Comparison of ENCODE assay signal across 8 cellular contexts in genomic region chr7:36390199-36391090, GRCh38. TPM values are rescaled to one million over a fixed set of nuclear protein-coding genes. Genes with fewer than 3 reads are reported as not detected.
DNase-seq lines count a peak whose midpoint lies in the region; ATAC-seq, FAIRE-seq and TF ChIP-seq lines count a peak whose summit lies in the region.

No MANE protein-coding gene starts in this region.

- H3K79me2 ChIP-seq in H1 (ENCODE audit: control insufficient read depth in 1 of 2, insufficient read depth in 2 of 2, low read length in 2 of 2) (peaks cover 20 to 52% of the 10 kb centered on the region in 2 experiments), mesendoderm (ENCODE audit: control insufficient read depth, insufficient read depth, low read length) (peaks cover 39% of the 10 kb centered on the region)

- peaks cover 40% of the 10 kb centered on the region for H3K36me3 Mint-ChIP-seq in activated CD4-positive, alpha-beta T cell treated with anti-CD3 and anti-CD28 coated beads, Interleukin-2, amount 10 ng/mL, durations not matched to agents 7 days and 5 days (ENCODE audit: low read depth)
- no peaks in the 10 kb centered on the region for H3K36me3 Mint-ChIP-seq in stimulated activated memory B cell treated with anti-CD40 and anti-IgM and Interleukin-4, amounts not matched to agents 10 μg/mL and 1 μg/mL and 100 μg/mL, for 72 hours

- H3K4me1 Mint-ChIP-seq in activated CD4-positive, alpha-beta T cell treated with anti-CD3 and anti-CD28 coated beads, Interleukin-2, amount 10 ng/mL, durations not matched to agents 7 days and 5 days, result peaks cover 43% of the 10 kb centered on the region
- peaks cover 13% of the 10 kb centered on the region for H3K4me1 Mint-ChIP-seq in stimulated activated memory B cell treated with anti-CD40 and anti-IgM and Interleukin-4, amounts not matched to agents 10 μg/mL and 1 μg/mL and 100 μg/mL, for 72 hours

- peak overlapping the region; percentile 82 for H3K4me3 Mint-ChIP-seq in activated CD4-positive, alpha-beta T cell treated with anti-CD3 and anti-CD28 coated beads, Interleukin-2, amount 10 ng/mL, durations not matched to agents 7 days and 5 days
- peak overlapping the region; percentile 76 for H3K4me3 Mint-ChIP-seq in stimulated activated memory B cell treated with anti-CD40 and anti-IgM and Interleukin-4, amounts not matched to agents 10 μg/mL and 1 μg/mL and 100 μg/mL, for 72 hours

- TF ChIP-seq RAD21 in H1 (IDR thresholded peaks at IDR 0.05 in 1 of 2, conservative IDR thresholded peaks at IDR 0.05 in 1 of 2; ENCODE audit: low read depth in 2 of 2, low read length in 2 of 2), result no peak

- H3K18ac ChIP-seq in H1 (ENCODE audit: extremely low read depth, low read length) (peak overlapping the region; percentile 93; the same call in 1 of the 2 replicates), mesendoderm (ENCODE audit: low read length) (peak overlapping the region; percentile 77)

- H3K27ac ChIP-seq in H1 (ENCODE audit: low read depth, low read length) (peak overlapping the region; percentile 80), mesendoderm (ENCODE audit: low read depth, low read length) (peak overlapping the region; percentile 96)

- H3K27me3 ChIP-seq in BJ (ENCODE audit: control insufficient read depth, insufficient read depth, low read length) (no peaks in the 10 kb centered on the region), H1 (replicated peaks in 1 of 4; ENCODE audit: control insufficient read depth in 3 of 4, extremely low read depth in 1 of 4, insufficient read depth in 3 of 4, low read length in 3 of 4) (no peaks in the 10 kb centered on the region), mesendoderm (ENCODE audit: insufficient read depth, low read length, poor library complexity) (no peaks in the 10 kb centered on the region)

- H2BK5ac ChIP-seq in H1 (ENCODE audit: low read depth, low read length), result peak overlapping the region; percentile 97
- H2BK5ac ChIP-seq in mesendoderm (ENCODE audit: low read length), result no peak overlapping the region

- peaks cover 8% of the 10 kb centered on the region for H3K27me3 Mint-ChIP-seq in activated CD4-positive, alpha-beta T cell treated with anti-CD3 and anti-CD28 coated beads, Interleukin-2, amount 10 ng/mL, durations not matched to agents 7 days and 5 days
- peaks cover 17% of the 10 kb centered on the region for H3K27me3 Mint-ChIP-seq in stimulated activated memory B cell treated with anti-CD40 and anti-IgM and Interleukin-4, amounts not matched to agents 10 μg/mL and 1 μg/mL and 100 μg/mL, for 72 hours

- H3K36me3 ChIP-seq in BJ (ENCODE audit: control insufficient read depth, insufficient read depth, low read length) (no peaks in the 10 kb centered on the region), H1 (ENCODE audit: control insufficient read depth in 2 of 4, insufficient read depth in 4 of 4, low read length in 3 of 4) (peaks cover 0 to 3% (median 1%) of the 10 kb centered on the region in 4 experiments; a peak in 2 of 8 replicates), mesendoderm (ENCODE audit: control insufficient read depth, insufficient read depth, low read length) (no peaks in the 10 kb centered on the region)

- no peak overlapping the region for H2BK12ac ChIP-seq in H1 (ENCODE audit: low read depth, low read length)

- H2BK120ac ChIP-seq in H1 (replicated peaks; ENCODE audit: low read depth, low read length) (no peak overlapping the region), mesendoderm (ENCODE audit: low read depth, low read length) (no peak overlapping the region)

- peak overlapping the region; percentile 91; the same call in 1 of the 2 replicates for H4K8ac ChIP-seq in H1 (ENCODE audit: extremely low read depth, insufficient read depth, low read length)
- H4K8ac ChIP-seq in mesendoderm (ENCODE audit: low read depth, low read length), result peak overlapping the region; percentile 28

- H3K79me1 ChIP-seq in H1 (ENCODE audit: low read depth, low read length) (no peaks in the 10 kb centered on the region; the same call in 1 of the 2 replicates), mesendoderm (ENCODE audit: low read length) (peaks cover 2% of the 10 kb centered on the region)

- ATAC-seq in HG03354 (IDR thresholded peaks at IDR 0.05; ENCODE audit: poor library complexity, severe bottlenecking, unreplicated experiment), result peak; percentile 29
- ATAC-seq in stimulated activated memory B cell treated with anti-CD40 and anti-IgM and Interleukin-4, amounts not matched to agents 10 μg/mL and 1 μg/mL and 100 μg/mL, for 72 hours, result no peak

- H3K9ac ChIP-seq in H1 (replicated peaks in 1 of 4; ENCODE audit: extremely low read depth in 1 of 4, low read depth in 3 of 4, low read length in 3 of 4) (peak overlapping the region; percentile 57 to 85 (median 83)), mesendoderm (ENCODE audit: low read length) (peak overlapping the region; percentile 97)

- peak overlapping the region; percentile 92 for H3K27ac Mint-ChIP-seq in activated CD4-positive, alpha-beta T cell treated with anti-CD3 and anti-CD28 coated beads, Interleukin-2, amount 10 ng/mL, durations not matched to agents 7 days and 5 days
- no peak overlapping the region for H3K27ac Mint-ChIP-seq in stimulated activated memory B cell treated with anti-CD40 and anti-IgM and Interleukin-4, amounts not matched to agents 10 μg/mL and 1 μg/mL and 100 μg/mL, for 72 hours

- H4K20me1 ChIP-seq in H1 (replicated peaks in 1 of 2; ENCODE audit: control insufficient read depth in 1 of 2, insufficient read depth in 2 of 2, low read length in 2 of 2), result peaks cover 0 to 2% of the 10 kb centered on the region in 2 experiments

- H3K4me2 ChIP-seq in H1 (ENCODE audit: insufficient read depth in 1 of 2, low read depth in 2 of 2, low read length in 2 of 2) (peak overlapping the region; percentile 70 to 72), mesendoderm (ENCODE audit: low read length) (peak overlapping the region; percentile 37)

- FAIRE-seq in H1 (lab: Jason Lieb, UNC), result no peak

- peaks cover 7% of the 10 kb centered on the region for H3K9me3 Mint-ChIP-seq in activated CD4-positive, alpha-beta T cell treated with anti-CD3 and anti-CD28 coated beads, Interleukin-2, amount 10 ng/mL, durations not matched to agents 7 days and 5 days
- H3K9me3 Mint-ChIP-seq in stimulated activated memory B cell treated with anti-CD40 and anti-IgM and Interleukin-4, amounts not matched to agents 10 μg/mL and 1 μg/mL and 100 μg/mL, for 72 hours, result no peaks in the 10 kb centered on the region

- no peak overlapping the region for H3K23ac ChIP-seq in H1 (ENCODE audit: insufficient read length)
- H3K23ac ChIP-seq in mesendoderm (ENCODE audit: low read length), result no peak overlapping the region

- peak overlapping the region; percentile 90 for H3K4me3 ChIP-seq in BJ (ENCODE audit: low read depth, low read length)
- H3K4me3 ChIP-seq in H1 (ENCODE audit: extremely low read depth in 1 of 4, insufficient read depth in 2 of 4, low read depth in 3 of 4, low read length in 4 of 4), result peak overlapping the region; percentile 87 to 94 (median 93)
- peak overlapping the region; percentile 86 for H3K4me3 ChIP-seq in mesendoderm (ENCODE audit: low read length)

- CTCF ChIA-PET in BJ (lab: Yijun Ruan, JAX), result no interaction called here
- CTCF ChIA-PET in activated CD4-positive, alpha-beta T cell treated with anti-CD3 and anti-CD28 coated beads, Interleukin-2, amount 10 ng/mL, durations not matched to agents 7 days and 5 days (lab: Charles Lee), result interaction anchor here (2.5 kb wide), 1 partner anchor 23 kb away, joined by 10 read pairs; a partner anchor contains a TSS
- CTCF ChIA-PET in H1 (lab: Charles Lee; ENCODE audit: partially characterized antibody), result interaction anchor here (0.6 to 6.2 kb wide), 3 partner anchors 17 to 29 kb away, joined by 3 to 27 read pairs (median 5); a partner anchor contains a TSS

- H4K5ac ChIP-seq in H1 (ENCODE audit: insufficient read length, low read depth, low read length) (peak overlapping the region; percentile 94), mesendoderm (ENCODE audit: low read length) (no peak overlapping the region)

- peak overlapping the region; percentile 29 for H4K91ac ChIP-seq in H1 (replicated peaks; ENCODE audit: insufficient read length, low read length)

- peak overlapping the region; percentile 81 for H2AFZ ChIP-seq in H1 (ENCODE audit: low read length)

- POLR2A ChIA-PET in BJ (lab: Charles Lee) (interaction anchor here (0.6 to 1.0 kb wide), 2 partner anchors 10 to 17 kb away, joined by 3 read pairs; no protein-coding TSS in a partner anchor), H1 (lab: Charles Lee; ENCODE audit: partially characterized antibody) (interaction anchor here (0.6 to 2.7 kb wide), 8 partner anchors 10 to 47 kb away, joined by 3 to 16 read pairs (median 5); a partner anchor contains a TSS)
- POLR2A ChIA-PET in activated CD4-positive, alpha-beta T cell treated with anti-CD3 and anti-CD28 coated beads, Interleukin-2, amount 10 ng/mL, durations not matched to agents 7 days and 5 days (lab: Charles Lee), result no interaction called here

- peak in 1 of 2 experiments; percentile 59; a peak in 1 of 3 replicates for TF ChIP-seq POLR2A in H1 (IDR thresholded peaks at IDR 0.05; ENCODE audit: control extremely low read depth in 1 of 2, low read depth in 2 of 2, low read length in 2 of 2)

- H3K4me1 ChIP-seq in H1 (replicated peaks in 1 of 4; ENCODE audit: control insufficient read depth in 3 of 4, insufficient read depth in 4 of 4, low read length in 3 of 4) (peaks cover 10 to 15% (median 13%) of the 10 kb centered on the region in 4 experiments), mesendoderm (ENCODE audit: control insufficient read depth, low read depth, low read length) (no peaks in the 10 kb centered on the region)

- no peak overlapping the region for H2BK20ac ChIP-seq in H1 (ENCODE audit: low read length)

- no peak for TF ChIP-seq EP300 in H1 (IDR thresholded peaks at IDR 0.05; ENCODE audit: borderline replicate concordance in 1 of 2, low read depth in 2 of 2, low read length in 2 of 2)

- TF ChIP-seq CTCF in BJ (IDR thresholded peaks at IDR 0.05; ENCODE audit: insufficient read depth, low read depth, low read length) (0 out of 2 replicates have a peak, but pooled peaks have one; percentile 6), H1 (IDR thresholded peaks at IDR 0.05; ENCODE audit: control extremely low read depth in 1 of 3, insufficient read depth in 1 of 3, low read depth in 1 of 3, low read length in 3 of 3) (no peak)

- WGBS in H1 (ENCODE audit: extremely low coverage in 1 of 2, insufficient coverage in 1 of 2, insufficient read length in 1 of 2, insufficient replicate concordance in 2 of 2, low coverage in 1 of 2, low lambda C conversion rate in 2 of 2, missing lambda C conversion rate in 1 of 2), 2 experiments, result 4% methylated on average over 26 of the region's 26 CpGs; no CpG with 5 or more reads in 1 of the 2 experiments
- WGBS in mesendoderm (ENCODE audit: extremely low coverage, insufficient coverage, low lambda C conversion rate), result no CpG with 5 or more reads among the region's 26 CpGs

- H2AK5ac ChIP-seq in H1 (ENCODE audit: low read depth, low read length) (no peak overlapping the region), mesendoderm (ENCODE audit: low read length) (no peak overlapping the region)

- H3K4ac ChIP-seq in H1 (replicated peaks; ENCODE audit: insufficient read length, low read depth, low read length) (no peak overlapping the region), mesendoderm (ENCODE audit: low read depth, low read length) (no peak overlapping the region)

- peaks cover 2 to 4% of the 10 kb centered on the region in 2 experiments; a peak in 1 of 4 replicates for H3K9me3 ChIP-seq in H1 (ENCODE audit: insufficient read depth in 2 of 2, low read depth in 1 of 2, low read length in 1 of 2)

- H2BK15ac ChIP-seq in H1 (ENCODE audit: low read length) (no peak overlapping the region), mesendoderm (replicated peaks; ENCODE audit: low read depth) (no peak overlapping the region)

- DNase-seq in BJ (ENCODE audit: low read depth), result peak; percentile 36
- DNase-seq in GM19238 (ENCODE audit: insufficient read length, low spot score), result peak; percentile 35
- DNase-seq in NCI-H446 (lab: John Stamatoyannopoulos, UW), result peak; percentile 70 to 80
- peak; percentile 56 for DNase-seq in activated CD4-positive, alpha-beta T cell treated with anti-CD3 and anti-CD28 coated beads, Interleukin-2, amount 10 ng/mL, durations not matched to agents 7 days and 5 days
- peak; percentile 31 to 88 for DNase-seq in H1 (ENCODE audit: low read depth in 1 of 2, low spot score in 2 of 2)
- DNase-seq in mesendoderm, result peak; percentile 95

- H3K56ac ChIP-seq in H1 (replicated peaks; ENCODE audit: insufficient read length, low read depth, low read length) (peak overlapping the region; percentile 60), mesendoderm (ENCODE audit: low read length) (peak overlapping the region; percentile 97)

- H3K23me2 ChIP-seq in H1 (ENCODE audit: low read depth, low read length), result peaks cover 5% of the 10 kb centered on the region; the same call in 1 of the 2 replicates

- H3K14ac ChIP-seq in H1 (ENCODE audit: insufficient read length), result no peak overlapping the region

RNA-seq across cellular contexts. Expression of gene ANLN, which starts 0.8 kb away (rescaled TPM):
- 54.2 and 63.3 TPM in 2 replicates for polyA plus RNA-seq in BJ (2011; rRNA removed)
- 72.5 and 98.5 TPM in 2 replicates for polyA minus RNA-seq in BJ (2011; rRNA and poly(A)+ RNA removed)
- total RNA-seq in activated CD4-positive, alpha-beta T cell treated with anti-CD3 and anti-CD28 coated beads, Interleukin-2, amount 10 ng/mL, durations not matched to agents 7 days and 5 days, result 100 to 1,000 TPM in 1 of 2 experiments, 10 to 100 TPM in 1; 87.9 to 100 TPM
- 87.4 and 90.1 TPM in 2 replicates for total RNA-seq in H1 (2021; fragmentation: NEBNext Ultra II Directional; extraction: Animal tissue kit (Norgen Biotek cat#: 25700))
- polyA plus RNA-seq in H1 (2011; rRNA removed), result 14.8 and 18.5 TPM in 2 replicates
- polyA plus RNA-seq in H1 (2011; cell fraction: cytosol; rRNA removed), result 12.5 TPM
- polyA plus RNA-seq in H1 (2011; cell fraction: nucleus; rRNA removed), result 92.9 TPM
- 31.4 to 50.1 TPM (median 43.4 TPM) in 4 replicates for polyA plus RNA-seq in H1 (2012, experiment 1 of 2)
- polyA plus RNA-seq in H1 (2012, experiment 2 of 2), result 2.4 TPM
- polyA plus RNA-seq in H1 (2013, experiment 1 of 2), result 109 TPM
- 125 TPM for polyA plus RNA-seq in H1 (2013, experiment 2 of 2)
- polyA minus RNA-seq in H1 (2011; rRNA and poly(A)+ RNA removed), result 111 and 153 TPM in 2 replicates
- 54.2 TPM for polyA minus RNA-seq in H1 (2011; cell fraction: cytosol; rRNA and poly(A)+ RNA removed)
- polyA minus RNA-seq in H1 (2011; cell fraction: nucleus; rRNA and poly(A)+ RNA removed), result 140 TPM
- polyA plus RNA-seq in mesendoderm (2013, experiment 1 of 2), result 108 TPM
- 106 TPM for polyA plus RNA-seq in mesendoderm (2013, experiment 2 of 2)

Comparison
In these comparisons a context has a peak if more than half of its experiments do, and no peak if none do; other contexts are left out.
1. DNase-seq: peak in every context shown above with its lines; median percentile 95 in mesendoderm; 75 in NCI-H446; 60 in H1; 56 in activated CD4-positive, alpha-beta T cell treated with anti-CD3 and anti-CD28 coated beads, Interleukin-2, amount 10 ng/mL, durations not matched to agents 7 days and 5 days; 36 in BJ; 35 in GM19238.